1 cellular context compared by ENCODE assay signal in genomic region chr14:64720190-64720589, GRCh38.
TF ChIP-seq lines count a peak whose summit lies in the region.

No MANE protein-coding gene starts in this region.

TF ChIP-seq in HepG2, 621 proteins besides CTCF, POLR2A, EP300 and RAD21 (continued from another document and continues in another):
- TF ChIP-seq ARID5B (CRISPR knock-in tag; IDR thresholded peaks at IDR 0.05) = 0 out of 2 replicates have a peak, but pooled peaks have one; percentile 37
- TF ChIP-seq TIGD3 (CRISPR knock-in tag; IDR thresholded peaks at IDR 0.05; ENCODE audit: borderline replicate concordance) = no peak
- no peak for TF ChIP-seq SPEN (CRISPR knock-in tag; IDR thresholded peaks at IDR 0.05; ENCODE audit: low read depth)
- no peak for TF ChIP-seq MIER3 (CRISPR knock-in tag; IDR thresholded peaks at IDR 0.05; ENCODE audit: borderline replicate concordance)
- no peak for TF ChIP-seq ZNF17 (CRISPR knock-in tag; IDR thresholded peaks at IDR 0.05)
- TF ChIP-seq SIN3B (IDR thresholded peaks at IDR 0.05; ENCODE audit: low read length) = no peak
- TF ChIP-seq HMG20A (CRISPR knock-in tag; IDR thresholded peaks at IDR 0.05; ENCODE audit: borderline replicate concordance) = peak; percentile 29; the same call in 1 of the 2 replicates
- no peak for TF ChIP-seq ARNTL (CRISPR knock-in tag; IDR thresholded peaks at IDR 0.05)
- no peak for TF ChIP-seq NFYB (CRISPR knock-in tag; IDR thresholded peaks at IDR 0.05)
- peak; percentile 34; the same call in 1 of the 2 replicates for TF ChIP-seq ELF3 (CRISPR knock-in tag; IDR thresholded peaks at IDR 0.05)
- no peak for TF ChIP-seq ZNF678 (CRISPR knock-in tag; IDR thresholded peaks at IDR 0.05)
- TF ChIP-seq ZNF205 (CRISPR knock-in tag; IDR thresholded peaks at IDR 0.05) = no peak
- TF ChIP-seq ZNF644 (CRISPR knock-in tag; IDR thresholded peaks at IDR 0.05; ENCODE audit: low read depth) = peak; percentile 70
- 0 out of 2 replicates have a peak, but pooled peaks have one; percentile 12 for TF ChIP-seq HDAC2 (CRISPR knock-in tag; IDR thresholded peaks at IDR 0.05)
- TF ChIP-seq SOX13 (IDR thresholded peaks at IDR 0.05) = no peak
- no peak for TF ChIP-seq SOX13 (CRISPR knock-in tag; conservative IDR thresholded peaks at IDR 0.05 in 1 of 2, IDR thresholded peaks at IDR 0.05 in 1 of 2)
- peak; percentile 74 for TF ChIP-seq ZMYM3 (CRISPR knock-in tag; IDR thresholded peaks at IDR 0.05)
- no peak for TF ChIP-seq TMF1 (CRISPR knock-in tag; IDR thresholded peaks at IDR 0.05; ENCODE audit: low read depth)
- TF ChIP-seq ZBTB8A (CRISPR knock-in tag; IDR thresholded peaks at IDR 0.05; ENCODE audit: borderline replicate concordance, low read depth) = no peak
- 0 out of 2 replicates have a peak, but pooled peaks have one; percentile 8 for TF ChIP-seq KDM1A (CRISPR knock-in tag; IDR thresholded peaks at IDR 0.05)
- TF ChIP-seq YY1 (IDR thresholded peaks at IDR 0.05; ENCODE audit: insufficient read depth, insufficient replicate concordance, low read depth, low read length) = peak; percentile 13
- TF ChIP-seq MZF1 (CRISPR knock-in tag; IDR thresholded peaks at IDR 0.05; ENCODE audit: borderline replicate concordance) = no peak
- no peak for TF ChIP-seq ATF1 (CRISPR knock-in tag; IDR thresholded peaks at IDR 0.05)
- TF ChIP-seq HOMEZ (CRISPR knock-in tag; IDR thresholded peaks at IDR 0.05; ENCODE audit: low read depth) = peak; percentile 44; the same call in 1 of the 2 replicates
- TF ChIP-seq FOXJ3 (CRISPR knock-in tag; IDR thresholded peaks at IDR 0.05; ENCODE audit: borderline replicate concordance) = no peak
- TF ChIP-seq GMEB1 (CRISPR knock-in tag; IDR thresholded peaks at IDR 0.05; ENCODE audit: borderline replicate concordance) = no peak
- TF ChIP-seq RXRB (CRISPR knock-in tag; IDR thresholded peaks at IDR 0.05; ENCODE audit: borderline replicate concordance) = 0 out of 2 replicates have a peak, but pooled peaks have one; percentile 37
- TF ChIP-seq MNT (IDR thresholded peaks at IDR 0.05) = no peak
- 0 out of 2 replicates have a peak, but pooled peaks have one; percentile 32 for TF ChIP-seq SAP130 (CRISPR knock-in tag; IDR thresholded peaks at IDR 0.05; ENCODE audit: low read depth)
- peak; percentile 76 for TF ChIP-seq RARA (CRISPR knock-in tag; IDR thresholded peaks at IDR 0.05)
- TF ChIP-seq TRAFD1 (CRISPR knock-in tag; IDR thresholded peaks at IDR 0.05; ENCODE audit: borderline replicate concordance) = no peak
- TF ChIP-seq POLR2AphosphoS2 (IDR thresholded peaks at IDR 0.05; ENCODE audit: low read depth, low read length) = no peak
- no peak for TF ChIP-seq ZNF567 (CRISPR knock-in tag; IDR thresholded peaks at IDR 0.05; ENCODE audit: borderline replicate concordance)
- TF ChIP-seq ZSCAN30 (CRISPR knock-in tag; IDR thresholded peaks at IDR 0.05) = no peak
- 0 out of 2 replicates have a peak, but pooled peaks have one; percentile 29 for TF ChIP-seq POGZ (CRISPR knock-in tag; IDR thresholded peaks at IDR 0.05)
- TF ChIP-seq FOXA1 (IDR thresholded peaks at IDR 0.05) = no peak
- TF ChIP-seq FOXA1 (CRISPR knock-in tag; IDR thresholded peaks at IDR 0.05) = peak; percentile 75
- no peak for TF ChIP-seq ARNT2 (CRISPR knock-in tag; IDR thresholded peaks at IDR 0.05; ENCODE audit: low read depth)
- TF ChIP-seq ZNF543 (CRISPR knock-in tag; IDR thresholded peaks at IDR 0.05) = no peak
- TF ChIP-seq SRF (IDR thresholded peaks at IDR 0.05; ENCODE audit: low read depth, low read length) = no peak
- peak; percentile 74 for TF ChIP-seq ZBTB33 (CRISPR knock-in tag; IDR thresholded peaks at IDR 0.05)
- TF ChIP-seq FOXA3 (CRISPR knock-in tag; IDR thresholded peaks at IDR 0.05) = peak; percentile 70
- 0 out of 2 replicates have a peak, but pooled peaks have one; percentile 26 for TF ChIP-seq HBP1 (CRISPR knock-in tag; IDR thresholded peaks at IDR 0.05; ENCODE audit: low read depth)
- TF ChIP-seq ZNF691 (CRISPR knock-in tag; IDR thresholded peaks at IDR 0.05; ENCODE audit: borderline replicate concordance, low read depth) = no peak
- no peak for TF ChIP-seq ZNF629 (CRISPR knock-in tag; conservative IDR thresholded peaks at IDR 0.05)
- no peak for TF ChIP-seq ZNF18 (CRISPR knock-in tag; IDR thresholded peaks at IDR 0.05; ENCODE audit: insufficient replicate concordance)
- TF ChIP-seq PCBP1 (IDR thresholded peaks at IDR 0.05; ENCODE audit: borderline replicate concordance, low read depth, low read length) = no peak
